2 cellular contexts compared by ENCODE assay signal in genomic region chr17:40916366-40916765, GRCh38.
TF ChIP-seq lines count a peak whose summit lies in the region.

No MANE protein-coding gene starts in this region.

TF ChIP-seq in HCT116, 20 proteins besides CTCF, POLR2A, EP300 and RAD21:
- TF ChIP-seq REST (IDR thresholded peaks at IDR 0.05; ENCODE audit: low read depth): no peak
- no peak for TF ChIP-seq CBX3 (IDR thresholded peaks at IDR 0.05; ENCODE audit: low read depth)
- no peak for TF ChIP-seq TCF7L2 (IDR thresholded peaks at IDR 0.05; ENCODE audit: borderline replicate concordance, extremely low read depth, insufficient read depth, insufficient read length)
- TF ChIP-seq SIN3A (IDR thresholded peaks at IDR 0.05; ENCODE audit: low read depth): no peak
- no peak for TF ChIP-seq FOSL1 (IDR thresholded peaks at IDR 0.05; ENCODE audit: low read depth)
- TF ChIP-seq EGR1 (IDR thresholded peaks at IDR 0.05; ENCODE audit: low read depth): no peak
- TF ChIP-seq ELF1 (IDR thresholded peaks at IDR 0.05; ENCODE audit: borderline replicate concordance, low read depth): no peak
- no peak for TF ChIP-seq POLR2AphosphoS5 (IDR thresholded peaks at IDR 0.05; ENCODE audit: low read depth, low read length)
- no peak for TF ChIP-seq MAX (IDR thresholded peaks at IDR 0.05)
- TF ChIP-seq CEBPB (IDR thresholded peaks at IDR 0.05; ENCODE audit: low read depth): no peak
- no peak for TF ChIP-seq YY1 (IDR thresholded peaks at IDR 0.05; ENCODE audit: extremely low read depth, insufficient replicate concordance, low read depth, low read length)
- TF ChIP-seq ZFX (IDR thresholded peaks at IDR 0.05): no peak
- no peak for TF ChIP-seq ZNF274 (IDR thresholded peaks at IDR 0.05; ENCODE audit: low read depth, low read length)
- no peak for TF ChIP-seq ATF3 (IDR thresholded peaks at IDR 0.05)
- no peak for TF ChIP-seq ZBTB33 (IDR thresholded peaks at IDR 0.05; ENCODE audit: extremely low read depth, insufficient replicate concordance, low read length)
- TF ChIP-seq EZH2 (IDR thresholded peaks at IDR 0.05): no peak
- TF ChIP-seq EZH2phosphoT487 (IDR thresholded peaks at IDR 0.05; ENCODE audit: borderline replicate concordance): no peak
- no peak for TF ChIP-seq SP1 (IDR thresholded peaks at IDR 0.05; ENCODE audit: low read depth)

TF ChIP-seq in GM12878, 131 proteins besides CTCF, POLR2A, EP300 and RAD21:
- TF ChIP-seq SMARCA5 (IDR thresholded peaks at IDR 0.05): 0 out of 2 replicates have a peak, but pooled peaks have one; percentile 38
- no peak for TF ChIP-seq NFIC (IDR thresholded peaks at IDR 0.05; ENCODE audit: low read depth, low read length)
TF ChIP-seq in GM12878: peak in this region for 1.
